ENCODE assay signal across 16 cellular contexts in the genomic region with DNA sequence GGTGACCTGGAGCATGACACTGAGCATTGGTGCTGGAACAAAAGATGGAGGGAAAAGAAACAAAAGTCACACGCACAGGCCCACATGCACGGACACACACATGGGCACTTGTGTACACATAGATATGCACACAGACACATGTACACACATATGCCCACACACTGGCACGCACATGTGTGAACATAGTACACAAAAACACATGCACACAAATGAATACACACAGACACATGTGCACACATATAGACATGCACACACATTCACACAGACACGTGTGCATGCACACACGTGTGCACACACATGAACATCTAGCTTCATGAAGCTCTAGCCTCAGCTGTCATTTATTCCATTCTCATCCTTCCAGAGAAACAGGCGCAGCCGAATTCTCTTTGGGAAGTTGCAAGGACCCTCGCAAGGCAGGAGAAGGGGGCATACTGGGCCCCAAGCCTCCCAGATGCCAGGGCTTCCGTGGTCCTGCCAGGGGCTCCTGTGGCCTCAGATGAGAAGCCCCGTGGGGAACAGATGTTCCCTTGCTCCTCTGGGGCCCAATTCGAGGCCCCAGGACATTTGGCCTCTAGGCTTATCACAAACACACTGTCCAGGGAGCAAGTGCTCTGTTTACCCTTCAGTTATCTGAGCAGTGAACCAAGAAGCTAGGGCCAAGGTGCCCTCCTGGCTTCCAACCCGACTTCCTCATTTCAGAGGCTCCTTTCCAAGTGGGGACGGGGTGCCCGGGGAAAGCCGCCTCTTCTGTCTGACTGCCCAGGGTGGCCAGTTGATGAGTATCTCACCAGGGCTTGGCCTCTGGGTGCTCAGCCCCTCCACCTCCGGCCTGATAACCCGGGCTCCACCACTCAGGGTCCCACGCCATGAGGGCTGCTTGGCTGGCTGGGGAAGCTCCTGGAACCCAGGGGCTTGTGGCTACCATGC.
"Had no signal": no experiment of that assay in that cellular context is flagged by ENCODE, and none has a peak within 500 bp of the region (broad histone marks: within the 10 kb centered on the region; RNA-seq: fewer than 3 reads in every experiment).

No MANE protein-coding gene starts in this region.

- H3K27ac ChIP-seq: epithelial cell of prostate, hepatocyte, sigmoid colon had no signal

- H3K4me1 Mint-ChIP-seq: activated naive CD4-positive, alpha-beta T cell treated with anti-CD3 and anti-CD28 coated beads, Interleukin-2, amount 50 U/mL, for 24 hours; endodermal cell; mesothelial cell of epicardium; stimulated activated effector memory CD8-positive, alpha-beta T cell treated with anti-CD3 and anti-CD28 coated beads, Interleukin-12 subunit alpha, Interleukin-12 subunit beta, amount 100 ng/mL, for 72 hours had no signal

- H3K9me3 Mint-ChIP-seq: activated naive CD4-positive, alpha-beta T cell treated with anti-CD3 and anti-CD28 coated beads, Interleukin-2, amount 50 U/mL, for 24 hours; stimulated activated effector memory CD8-positive, alpha-beta T cell treated with anti-CD3 and anti-CD28 coated beads, Interleukin-12 subunit alpha, Interleukin-12 subunit beta, amount 100 ng/mL, for 72 hours; T-helper 1 cell treated with Interleukin-12 subunit alpha and Interleukin-12 subunit beta and Interleukin-4 antibody, amounts not matched to agents 30 μg/mL and 1 μg/mL, for 36 hours had no signal

- H3K27me3 Mint-ChIP-seq: activated naive CD4-positive, alpha-beta T cell treated with anti-CD3 and anti-CD28 coated beads, Interleukin-2, amount 50 U/mL, for 24 hours had no signal

- H3K27me3 ChIP-seq: hepatocyte, tibial nerve had no signal

- ATAC-seq: left colon; stimulated activated effector memory CD8-positive, alpha-beta T cell treated with anti-CD3 and anti-CD28 coated beads, Interleukin-12 subunit alpha, Interleukin-12 subunit beta, amount 100 ng/mL, for 72 hours had no signal

- H3K36me3 ChIP-seq: sigmoid colon had no signal

- H3K36me3 Mint-ChIP-seq: activated naive CD4-positive, alpha-beta T cell treated with anti-CD3 and anti-CD28 coated beads, Interleukin-2, amount 50 U/mL, for 24 hours; mesothelial cell of epicardium; stimulated activated effector memory CD8-positive, alpha-beta T cell treated with anti-CD3 and anti-CD28 coated beads, Interleukin-12 subunit alpha, Interleukin-12 subunit beta, amount 100 ng/mL, for 72 hours had no signal

- H3K4me3 Mint-ChIP-seq: activated naive CD4-positive, alpha-beta T cell treated with anti-CD3 and anti-CD28 coated beads, Interleukin-2, amount 50 U/mL, for 24 hours; endodermal cell; mesothelial cell of epicardium; nephron; stimulated activated effector memory CD8-positive, alpha-beta T cell treated with anti-CD3 and anti-CD28 coated beads, Interleukin-12 subunit alpha, Interleukin-12 subunit beta, amount 100 ng/mL, for 72 hours; T-helper 1 cell treated with Interleukin-12 subunit alpha and Interleukin-12 subunit beta and Interleukin-4 antibody, amounts not matched to agents 30 μg/mL and 1 μg/mL, for 36 hours had no signal

- H3K27ac Mint-ChIP-seq: activated naive CD4-positive, alpha-beta T cell treated with anti-CD3 and anti-CD28 coated beads, Interleukin-2, amount 50 U/mL, for 24 hours; endodermal cell; mesothelial cell of epicardium; nephron; stimulated activated effector memory CD8-positive, alpha-beta T cell treated with anti-CD3 and anti-CD28 coated beads, Interleukin-12 subunit alpha, Interleukin-12 subunit beta, amount 100 ng/mL, for 72 hours; T-helper 1 cell treated with Interleukin-12 subunit alpha and Interleukin-12 subunit beta and Interleukin-4 antibody, amounts not matched to agents 30 μg/mL and 1 μg/mL, for 36 hours had no signal

- H3K4me3 ChIP-seq: hepatocyte, sigmoid colon, tibial nerve had no signal

- DNase-seq: activated CD4-positive, alpha-beta T cell treated with anti-CD3 and anti-CD28 coated beads, Interleukin-2, amount 50 U/mL, for 4 hours; activated gamma-delta T cell; caudate nucleus; endodermal cell; foreskin fibroblast; left colon; sigmoid colon; stimulated activated CD4-positive, alpha-beta T cell treated with anti-CD3 and anti-CD28 coated beads, Interleukin-4, amount 100 ng/mL, for 24 hours had no signal
